ENCODE assay signal across 2 cellular contexts in the genomic region with DNA sequence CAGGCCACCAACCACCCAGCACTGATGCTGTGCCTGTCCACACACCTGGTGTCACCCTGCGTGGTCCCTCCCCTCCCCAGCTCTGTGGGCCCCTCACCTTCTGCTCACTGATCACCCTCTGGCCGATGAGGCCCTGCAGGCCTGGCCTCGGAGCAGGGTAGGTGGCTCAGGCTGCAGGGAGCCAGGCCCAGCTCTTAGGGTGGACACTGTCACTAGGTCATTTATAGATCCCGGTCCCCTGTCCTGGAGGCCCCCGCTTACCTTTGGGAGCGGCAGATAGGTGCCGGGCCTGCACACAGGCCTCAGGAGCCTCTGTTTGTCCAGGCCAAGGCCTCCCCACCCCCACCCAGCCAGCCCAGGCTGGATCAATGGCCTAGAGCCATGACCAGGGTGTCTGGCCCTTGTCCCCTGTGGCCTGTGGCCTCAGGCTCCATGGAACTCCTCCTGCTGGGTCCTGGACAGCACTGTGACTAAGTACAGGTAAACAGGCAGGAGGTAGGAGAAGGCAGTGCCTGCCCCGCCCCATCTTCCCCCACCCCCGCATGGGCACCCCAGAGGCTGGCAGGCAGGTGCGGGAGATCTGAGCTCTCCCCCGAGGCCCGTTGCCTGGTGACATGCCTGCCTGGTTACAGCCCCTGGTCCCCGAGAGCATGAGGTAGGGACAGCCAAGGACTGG.
A peak's percentile ranks its signal among the peaks of the same experiment; 100 is the strongest.
TF ChIP-seq lines count a peak whose summit lies in the region.

TMPRSS6 (minus strand) TSS at position 472 of the 676 bp plus-strand sequence. CDS start 6,296 bp downstream, outside the sequence.

TF ChIP-seq in HCT116, 20 proteins besides CTCF, POLR2A, EP300 and RAD21 (continued from another document):
- TF ChIP-seq, protein P1, sequence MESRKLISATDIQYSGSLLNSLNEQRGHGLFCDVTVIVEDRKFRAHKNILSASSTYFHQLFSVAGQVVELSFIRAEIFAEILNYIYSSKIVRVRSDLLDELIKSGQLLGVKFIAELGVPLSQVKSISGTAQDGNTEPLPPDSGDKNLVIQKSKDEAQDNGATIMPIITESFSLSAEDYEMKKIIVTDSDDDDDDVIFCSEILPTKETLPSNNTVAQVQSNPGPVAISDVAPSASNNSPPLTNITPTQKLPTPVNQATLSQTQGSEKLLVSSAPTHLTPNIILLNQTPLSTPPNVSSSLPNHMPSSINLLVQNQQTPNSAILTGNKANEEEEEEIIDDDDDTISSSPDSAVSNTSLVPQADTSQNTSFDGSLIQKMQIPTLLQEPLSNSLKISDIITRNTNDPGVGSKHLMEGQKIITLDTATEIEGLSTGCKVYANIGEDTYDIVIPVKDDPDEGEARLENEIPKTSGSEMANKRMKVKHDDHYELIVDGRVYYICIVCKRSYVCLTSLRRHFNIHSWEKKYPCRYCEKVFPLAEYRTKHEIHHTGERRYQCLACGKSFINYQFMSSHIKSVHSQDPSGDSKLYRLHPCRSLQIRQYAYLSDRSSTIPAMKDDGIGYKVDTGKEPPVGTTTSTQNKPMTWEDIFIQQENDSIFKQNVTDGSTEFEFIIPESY (IDR thresholded peaks at IDR 0.05; ENCODE audit: extremely low read depth, insufficient replicate concordance, low read length), result no peak
- TF ChIP-seq POLR2AphosphoS5 (IDR thresholded peaks at IDR 0.05; ENCODE audit: low read depth, low read length) (no peak), EGR1 (IDR thresholded peaks at IDR 0.05; ENCODE audit: low read depth) (no peak), FOSL1 (IDR thresholded peaks at IDR 0.05; ENCODE audit: low read depth) (no peak), ATF3 (IDR thresholded peaks at IDR 0.05) (no peak), ELF1 (IDR thresholded peaks at IDR 0.05; ENCODE audit: borderline replicate concordance, low read depth) (no peak), YY1 (IDR thresholded peaks at IDR 0.05; ENCODE audit: extremely low read depth, insufficient replicate concordance, low read depth, low read length) (no peak), SP1 (IDR thresholded peaks at IDR 0.05; ENCODE audit: low read depth) (no peak), JUND (IDR thresholded peaks at IDR 0.05) (no peak), CBX3 (IDR thresholded peaks at IDR 0.05; ENCODE audit: low read depth) (no peak), SRF (IDR thresholded peaks at IDR 0.05; ENCODE audit: low read depth) (no peak), TCF7L2 (IDR thresholded peaks at IDR 0.05; ENCODE audit: borderline replicate concordance, extremely low read depth, insufficient read depth, insufficient read length) (no peak), EZH2phosphoT487 (IDR thresholded peaks at IDR 0.05; ENCODE audit: borderline replicate concordance) (no peak), CEBPB (IDR thresholded peaks at IDR 0.05; ENCODE audit: low read depth) (no peak)

TF ChIP-seq in liver, 16 proteins besides CTCF, POLR2A, EP300 and RAD21 (continued from another document):
- TF ChIP-seq, protein P2, sequence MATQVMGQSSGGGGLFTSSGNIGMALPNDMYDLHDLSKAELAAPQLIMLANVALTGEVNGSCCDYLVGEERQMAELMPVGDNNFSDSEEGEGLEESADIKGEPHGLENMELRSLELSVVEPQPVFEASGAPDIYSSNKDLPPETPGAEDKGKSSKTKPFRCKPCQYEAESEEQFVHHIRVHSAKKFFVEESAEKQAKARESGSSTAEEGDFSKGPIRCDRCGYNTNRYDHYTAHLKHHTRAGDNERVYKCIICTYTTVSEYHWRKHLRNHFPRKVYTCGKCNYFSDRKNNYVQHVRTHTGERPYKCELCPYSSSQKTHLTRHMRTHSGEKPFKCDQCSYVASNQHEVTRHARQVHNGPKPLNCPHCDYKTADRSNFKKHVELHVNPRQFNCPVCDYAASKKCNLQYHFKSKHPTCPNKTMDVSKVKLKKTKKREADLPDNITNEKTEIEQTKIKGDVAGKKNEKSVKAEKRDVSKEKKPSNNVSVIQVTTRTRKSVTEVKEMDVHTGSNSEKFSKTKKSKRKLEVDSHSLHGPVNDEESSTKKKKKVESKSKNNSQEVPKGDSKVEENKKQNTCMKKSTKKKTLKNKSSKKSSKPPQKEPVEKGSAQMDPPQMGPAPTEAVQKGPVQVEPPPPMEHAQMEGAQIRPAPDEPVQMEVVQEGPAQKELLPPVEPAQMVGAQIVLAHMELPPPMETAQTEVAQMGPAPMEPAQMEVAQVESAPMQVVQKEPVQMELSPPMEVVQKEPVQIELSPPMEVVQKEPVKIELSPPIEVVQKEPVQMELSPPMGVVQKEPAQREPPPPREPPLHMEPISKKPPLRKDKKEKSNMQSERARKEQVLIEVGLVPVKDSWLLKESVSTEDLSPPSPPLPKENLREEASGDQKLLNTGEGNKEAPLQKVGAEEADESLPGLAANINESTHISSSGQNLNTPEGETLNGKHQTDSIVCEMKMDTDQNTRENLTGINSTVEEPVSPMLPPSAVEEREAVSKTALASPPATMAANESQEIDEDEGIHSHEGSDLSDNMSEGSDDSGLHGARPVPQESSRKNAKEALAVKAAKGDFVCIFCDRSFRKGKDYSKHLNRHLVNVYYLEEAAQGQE (IDR thresholded peaks at IDR 0.05), result peak; percentile 85
- TF ChIP-seq FOXA1 (IDR thresholded peaks at IDR 0.05), result peak; percentile 75
- peak; percentile 25 for TF ChIP-seq NR2F2 (IDR thresholded peaks at IDR 0.05)
- TF ChIP-seq, protein P3, sequence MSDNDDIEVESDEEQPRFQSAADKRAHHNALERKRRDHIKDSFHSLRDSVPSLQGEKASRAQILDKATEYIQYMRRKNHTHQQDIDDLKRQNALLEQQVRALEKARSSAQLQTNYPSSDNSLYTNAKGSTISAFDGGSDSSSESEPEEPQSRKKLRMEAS (IDR thresholded peaks at IDR 0.05), result no peak
- TF ChIP-seq FOXA2 (IDR thresholded peaks at IDR 0.05), result peak; percentile 43
- TF ChIP-seq GABPA (IDR thresholded peaks at IDR 0.05 in 1 of 2, conservative IDR thresholded peaks at IDR 0.05 in 1 of 2), result no peak
TF ChIP-seq in liver: peak in this region for 11.
